ENCODE assay signal across 20 cellular contexts in genomic region chr2:36818542-36818941, GRCh38.
"Had no signal": no experiment of that assay in that cellular context is flagged by ENCODE, and none has a peak within 500 bp of the region (broad histone marks: within the 10 kb centered on the region; RNA-seq: fewer than 3 reads in every experiment).

No MANE protein-coding gene starts in this region.

- H3K9me3 ChIP-seq: MG63, SK-N-SH had no signal

- ATAC-seq: Panc1, PC-3, T-cell had no signal

- H3K36me3 ChIP-seq: MG63 had no signal

- H3K9ac ChIP-seq: SK-N-SH had no signal

- H3K27ac ChIP-seq: RWPE1 had no signal

- H3K4me3 ChIP-seq: MG63 had no signal

- H3K27me3 ChIP-seq: MG63 had no signal

- DNase-seq: Karpas-422, KG1, MG63, NCI-H1092, NCI-H1105 treated with DMSO at 0.1 percent for 48 hours, NCI-H1417 treated with DMSO at 0.1 percent for 48 hours, NCI-H187, NCI-H2029, NCI-H2081 treated with DMSO at 0.1 percent for 48 hours, NCI-H2171, NCI-H226, NCI-H446, NCI-H510A, PC-3, SHP77, SK-N-SH, SW 1271, T-cell had no signal
